In the genomic region with DNA sequence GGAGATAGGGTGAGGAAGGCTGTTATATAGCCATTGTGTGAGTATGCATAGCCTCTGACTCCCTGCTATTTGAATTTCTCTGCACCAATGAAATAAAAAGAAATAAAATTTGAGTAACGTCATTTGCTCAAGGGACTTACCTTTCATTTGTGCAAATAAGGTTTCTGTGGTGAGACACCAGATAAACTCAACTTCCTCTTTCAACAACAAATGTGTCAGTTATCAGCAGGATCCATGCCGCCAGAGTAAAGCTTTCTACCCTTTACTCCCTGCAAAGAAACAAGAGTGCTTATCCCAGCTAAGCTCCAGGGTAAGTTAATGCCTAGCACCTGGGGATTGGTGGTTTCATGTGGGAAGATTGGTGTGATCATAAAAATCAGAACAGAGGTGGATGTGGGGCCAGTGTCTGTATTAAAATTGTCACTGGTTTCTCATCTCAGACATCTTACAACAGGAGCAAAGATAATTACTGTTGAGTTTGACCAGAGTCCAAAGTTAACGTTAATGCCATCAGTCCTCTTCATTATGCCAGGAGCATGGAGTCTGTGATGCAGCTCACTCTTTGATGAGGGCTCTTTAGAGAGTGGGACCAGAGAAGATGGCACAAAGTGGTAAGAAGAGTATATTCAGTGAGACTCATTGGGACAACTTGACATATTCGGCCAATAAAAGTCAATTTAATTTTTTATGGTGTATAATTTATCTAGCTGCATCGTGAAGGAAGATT, we compare ENCODE assay signal across 10 cellular contexts. TPM values are rescaled to one million over a fixed set of nuclear protein-coding genes. Genes with fewer than 3 reads are reported as not detected.
A peak's percentile ranks its signal among the peaks of the same experiment; 100 is the strongest.
DNase-seq lines count a peak whose midpoint lies in the region; ATAC-seq and TF ChIP-seq lines count a peak whose summit lies in the region.
"Had no signal": no experiment of that assay in that cellular context is flagged by ENCODE, and none has a peak within 500 bp of the region (broad histone marks: within the 10 kb centered on the region; RNA-seq: fewer than 3 reads in every experiment).

Gene P2RY10 (plus strand): TSS at position 206 of the 727 bp plus-strand sequence. CDS start 15,130 bp downstream, outside the sequence.

- CTCF ChIA-PET in activated CD8-positive, alpha-beta memory T cell treated with anti-CD3 and anti-CD28 coated beads, Interleukin-2, amount 10 ng/mL, durations not matched to agents 7 days and 5 days (lab: Charles Lee), result interaction anchor here (0.8 kb wide), 1 partner anchor 12 kb away, joined by 3 read pairs; no protein-coding TSS in a partner anchor

- no peaks in the 10 kb centered on the region for H3K9me3 Mint-ChIP-seq in activated CD8-positive, alpha-beta memory T cell treated with anti-CD3 and anti-CD28 coated beads, Interleukin-2, amount 10 ng/mL, durations not matched to agents 7 days and 5 days (ENCODE audit: low read depth)
- H3K9me3 Mint-ChIP-seq in T-helper 2 cell treated with Interferon-gamma antibody and Interleukin-4, amounts not matched to agents 5 μg/mL and 100 μg/mL, for 36 hours, result peaks cover 4% of the 10 kb centered on the region
- H3K9me3 Mint-ChIP-seq in stimulated activated effector memory CD8-positive, alpha-beta T cell treated with anti-CD3 and anti-CD28 coated beads, Interleukin-12 subunit alpha, Interleukin-12 subunit beta, amount 100 ng/mL, for 72 hours, result no peaks in the 10 kb centered on the region

- DNase-seq in activated CD8-positive, alpha-beta memory T cell treated with anti-CD3 and anti-CD28 coated beads, Interleukin-2, amount 10 ng/mL, durations not matched to agents 7 days and 5 days, result peak; percentile 53
- DNase-seq in activated CD8-positive, alpha-beta memory T cell treated with anti-CD3 and anti-CD28 coated beads for 24 hours, result no peak
- no peak for DNase-seq in T-helper 2 cell treated with Interferon-gamma antibody and Interleukin-4, amounts not matched to agents 5 μg/mL and 100 μg/mL, for 36 hours (ENCODE audit: low spot score)
- DNase-seq in stimulated activated effector memory CD8-positive, alpha-beta T cell treated with anti-CD3 and anti-CD28 coated beads, Interleukin-12 subunit alpha, Interleukin-12 subunit beta, amount 100 ng/mL, for 72 hours (ENCODE audit: low spot score in 2 of 2), result no peak
- no peak for DNase-seq in posterior cingulate gyrus
- DNase-seq in testis, result no peak
- DNase-seq in MG63, result no peak

- H3K27ac Mint-ChIP-seq in activated CD8-positive, alpha-beta memory T cell treated with anti-CD3 and anti-CD28 coated beads, Interleukin-2, amount 10 ng/mL, durations not matched to agents 7 days and 5 days, result peak within 1 kb of the TSS; percentile 97
- peak within 1 kb of the TSS; percentile 97 for H3K27ac Mint-ChIP-seq in T-helper 2 cell treated with Interferon-gamma antibody and Interleukin-4, amounts not matched to agents 5 μg/mL and 100 μg/mL, for 36 hours
- H3K27ac Mint-ChIP-seq in stimulated activated effector memory CD8-positive, alpha-beta T cell treated with anti-CD3 and anti-CD28 coated beads, Interleukin-12 subunit alpha, Interleukin-12 subunit beta, amount 100 ng/mL, for 72 hours, result peak within 1 kb of the TSS; percentile 92

- no peaks in the 10 kb centered on the region for H3K36me3 ChIP-seq in testis (ENCODE audit: low read depth, missing control alignments)
- H3K36me3 ChIP-seq in MG63, result no peaks in the 10 kb centered on the region
- H3K36me3 ChIP-seq: thoracic aorta had no signal

- H3K27me3 Mint-ChIP-seq in activated CD8-positive, alpha-beta memory T cell treated with anti-CD3 and anti-CD28 coated beads, Interleukin-2, amount 10 ng/mL, durations not matched to agents 7 days and 5 days, result no peaks in the 10 kb centered on the region
- H3K27me3 Mint-ChIP-seq in T-helper 2 cell treated with Interferon-gamma antibody and Interleukin-4, amounts not matched to agents 5 μg/mL and 100 μg/mL, for 36 hours (ENCODE audit: low read depth), result no peaks in the 10 kb centered on the region

- WGBS in testis, 2 donors, result 68 to 83% methylated on average over 5 of the region's 5 CpGs

- H3K27me3 ChIP-seq in testis (no peaks in the 10 kb centered on the region), MG63 (no peaks in the 10 kb centered on the region)

- H3K27ac ChIP-seq in testis, result no peak within 1 kb of the TSS
- H3K27ac ChIP-seq: thoracic aorta had no signal

- H3K4me1 ChIP-seq in testis, result no peaks in the 10 kb centered on the region

- H3K36me3 Mint-ChIP-seq in activated CD8-positive, alpha-beta memory T cell treated with anti-CD3 and anti-CD28 coated beads, Interleukin-2, amount 10 ng/mL, durations not matched to agents 7 days and 5 days, result peaks cover 52% of the 10 kb centered on the region
- H3K36me3 Mint-ChIP-seq in T-helper 2 cell treated with Interferon-gamma antibody and Interleukin-4, amounts not matched to agents 5 μg/mL and 100 μg/mL, for 36 hours (ENCODE audit: low read depth), result peaks cover 38% of the 10 kb centered on the region
- H3K36me3 Mint-ChIP-seq in stimulated activated effector memory CD8-positive, alpha-beta T cell treated with anti-CD3 and anti-CD28 coated beads, Interleukin-12 subunit alpha, Interleukin-12 subunit beta, amount 100 ng/mL, for 72 hours, result peaks cover 22% of the 10 kb centered on the region

- H3K9me3 ChIP-seq in testis, result no peaks in the 10 kb centered on the region
- H3K9me3 ChIP-seq in MG63, result no peaks in the 10 kb centered on the region
- H3K9me3 ChIP-seq: thoracic aorta had no signal

- H3K4me3 ChIP-seq in testis (no peak within 1 kb of the TSS), MG63 (no peak within 1 kb of the TSS)
- H3K4me3 ChIP-seq: thoracic aorta had no signal

- H3K4me1 Mint-ChIP-seq in activated CD8-positive, alpha-beta memory T cell treated with anti-CD3 and anti-CD28 coated beads, Interleukin-2, amount 10 ng/mL, durations not matched to agents 7 days and 5 days, result peaks cover 41% of the 10 kb centered on the region
- peaks cover 40% of the 10 kb centered on the region for H3K4me1 Mint-ChIP-seq in T-helper 2 cell treated with Interferon-gamma antibody and Interleukin-4, amounts not matched to agents 5 μg/mL and 100 μg/mL, for 36 hours (ENCODE audit: low read depth)
- H3K4me1 Mint-ChIP-seq in stimulated activated effector memory CD8-positive, alpha-beta T cell treated with anti-CD3 and anti-CD28 coated beads, Interleukin-12 subunit alpha, Interleukin-12 subunit beta, amount 100 ng/mL, for 72 hours, result peaks cover 46% of the 10 kb centered on the region

- no peak for TF ChIP-seq POLR2A in testis (IDR thresholded peaks at IDR 0.05)

- no peak for TF ChIP-seq CTCF in testis (IDR thresholded peaks at IDR 0.05)

- peak; percentile 78 for ATAC-seq in activated CD8-positive, alpha-beta memory T cell treated with anti-CD3 and anti-CD28 coated beads, Interleukin-2, amount 10 ng/mL, durations not matched to agents 7 days and 5 days
- peak; percentile 68 for ATAC-seq in HG03060 (IDR thresholded peaks at IDR 0.05; ENCODE audit: low read depth, unreplicated experiment)
- peak; percentile 80 for ATAC-seq in stimulated activated effector memory CD8-positive, alpha-beta T cell treated with anti-CD3 and anti-CD28 coated beads, Interleukin-12 subunit alpha, Interleukin-12 subunit beta, amount 100 ng/mL, for 72 hours

- peak within 1 kb of the TSS; percentile 99 for H3K4me3 Mint-ChIP-seq in activated CD8-positive, alpha-beta memory T cell treated with anti-CD3 and anti-CD28 coated beads, Interleukin-2, amount 10 ng/mL, durations not matched to agents 7 days and 5 days
- H3K4me3 Mint-ChIP-seq in T-helper 2 cell treated with Interferon-gamma antibody and Interleukin-4, amounts not matched to agents 5 μg/mL and 100 μg/mL, for 36 hours, result peak within 1 kb of the TSS; percentile 96
- H3K4me3 Mint-ChIP-seq in stimulated activated effector memory CD8-positive, alpha-beta T cell treated with anti-CD3 and anti-CD28 coated beads, Interleukin-12 subunit alpha, Interleukin-12 subunit beta, amount 100 ng/mL, for 72 hours, result peak within 1 kb of the TSS; percentile 78

- intact Hi-C loops in posterior cingulate gyrus (cut with DNase I) (no loop called here), testis (cut with DNase I; ENCODE audit: low total_unique reads) (no loop called here)

RNA-seq across cellular contexts. Expression of gene P2RY10, which starts in this region (rescaled TPM):
- 100 to 1,000 TPM in 1 of 2 experiments, 10 to 100 TPM in 1; 69.3 to 105 TPM for total RNA-seq in activated CD8-positive, alpha-beta memory T cell treated with anti-CD3 and anti-CD28 coated beads, Interleukin-2, amount 10 ng/mL, durations not matched to agents 7 days and 5 days
- total RNA-seq in testis, result under 1 TPM in 1 of 2 donors, not detected in 1; 0.81 TPM
- 0.46 TPM for polyA plus RNA-seq in testis (ENCODE audit: insufficient read depth, low read depth, low replicate concordance)
- total RNA-seq in MG63 (2014; rRNA removed; shearing (Covaris generic); ENCODE audit: low replicate concordance), result not detected in 2 replicates
- polyA plus RNA-seq: AG04450 had no signal

Comparison
In these comparisons a context has a peak if more than half of its experiments do, and no peak if none do; other contexts are left out.
1. RNA of gene P2RY10 (total RNA-seq): 69.3 to 105 TPM in activated CD8-positive, alpha-beta memory T cell treated with anti-CD3 and anti-CD28 coated beads, Interleukin-2, amount 10 ng/mL, durations not matched to agents 7 days and 5 days; 0.81 TPM in testis and not detected in MG63; every median in the first group is over 10 times any median in the second.
2. Peak in every context shown above with its lines, with median percentiles within 50 percentile points of each other: ATAC-seq, H3K27ac Mint-ChIP-seq and H3K4me3 Mint-ChIP-seq.